18 cellular contexts compared by ENCODE assay signal in the genomic region with DNA sequence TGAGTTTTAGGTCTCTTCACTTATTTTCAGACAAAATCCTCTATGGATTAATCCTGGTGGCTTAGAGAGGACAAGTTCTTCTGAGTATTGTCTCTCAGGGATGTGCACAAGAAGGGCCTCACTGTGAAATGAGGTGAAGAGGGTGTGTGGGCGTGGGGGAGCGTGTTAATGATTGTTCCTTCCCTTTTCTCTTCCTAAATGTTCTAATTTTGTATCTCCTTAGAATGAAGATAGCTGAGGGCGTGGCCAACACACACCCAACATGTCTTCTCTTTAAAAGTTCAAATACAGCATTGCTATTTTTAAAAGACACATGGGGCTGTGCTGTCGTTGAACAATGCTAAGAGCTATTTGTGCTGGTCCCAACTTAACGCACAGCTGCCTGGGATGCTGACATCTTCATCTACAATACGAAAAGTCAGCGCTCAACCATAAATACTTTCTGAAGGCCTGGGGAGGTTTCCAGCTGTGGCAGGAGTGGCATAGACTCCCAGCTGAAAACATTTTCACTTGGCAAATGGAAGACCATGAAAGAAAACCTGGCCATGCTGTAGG.
"Had no signal": no experiment of that assay in that cellular context is flagged by ENCODE, and none has a peak within 500 bp of the region (broad histone marks: within the 10 kb centered on the region; RNA-seq: fewer than 3 reads in every experiment).

No MANE protein-coding gene starts in this region.

- H3K4me1 ChIP-seq: colonic mucosa, vagina had no signal

- H3K4me3 ChIP-seq: cardiac muscle cell, colonic mucosa, left lung, ovary, testis, vagina had no signal

- H3K4me3 Mint-ChIP-seq: activated CD8-positive, alpha-beta memory T cell treated with anti-CD3 and anti-CD28 coated beads, Interleukin-2, amount 10 ng/mL, durations not matched to agents 7 days and 5 days; activated naive CD8-positive, alpha-beta T cell treated with anti-CD3 and anti-CD28 coated beads for 36 hours; activated T-cell treated with anti-CD3 and anti-CD28 coated beads, Interleukin-2, amount 50 U/mL, for 4 hours; memory B cell; neural crest cell; stimulated activated naive CD8-positive, alpha-beta T cell treated with anti-CD3 and anti-CD28 coated beads, Interleukin-15, Interleukin-2, amounts not matched to agents 100 ng/mL and 50 ng/mL, for 24 hours had no signal

- H3K27me3 ChIP-seq: colonic mucosa, left lung, ovary, testis, vagina had no signal

- ATAC-seq: activated CD4-positive, CD25-positive, alpha-beta regulatory T cell treated with anti-CD3 and anti-CD28 coated beads, Interleukin-2, amount 50 U/mL, for 24 hours; activated CD8-positive, alpha-beta memory T cell treated with anti-CD3 and anti-CD28 coated beads, Interleukin-2, amount 10 ng/mL, durations not matched to agents 7 days and 5 days; activated T-cell treated with anti-CD3 and anti-CD28 coated beads, Interleukin-2, amount 50 U/mL, for 4 hours; left lung had no signal

- H3K9me3 ChIP-seq: colonic mucosa, ovary, testis, vagina had no signal

- H3K27ac Mint-ChIP-seq: activated CD8-positive, alpha-beta memory T cell treated with anti-CD3 and anti-CD28 coated beads, Interleukin-2, amount 10 ng/mL, durations not matched to agents 7 days and 5 days; activated naive CD8-positive, alpha-beta T cell treated with anti-CD3 and anti-CD28 coated beads for 36 hours; memory B cell; stimulated activated naive CD8-positive, alpha-beta T cell treated with anti-CD3 and anti-CD28 coated beads, Interleukin-15, Interleukin-2, amounts not matched to agents 100 ng/mL and 50 ng/mL, for 24 hours had no signal

- H3K36me3 Mint-ChIP-seq: activated CD8-positive, alpha-beta memory T cell treated with anti-CD3 and anti-CD28 coated beads, Interleukin-2, amount 10 ng/mL, durations not matched to agents 7 days and 5 days; memory B cell had no signal

- H3K36me3 ChIP-seq: cardiac muscle cell, colonic mucosa, left lung, ovary, vagina had no signal

- DNase-seq: activated CD8-positive, alpha-beta memory T cell treated with anti-CD3 and anti-CD28 coated beads, Interleukin-2, amount 10 ng/mL, durations not matched to agents 7 days and 5 days; activated gamma-delta T cell; activated naive CD8-positive, alpha-beta T cell treated with anti-CD3 and anti-CD28 coated beads for 36 hours; activated T-cell treated with anti-CD3 and anti-CD28 coated beads, Interleukin-2, amount 50 U/mL, for 4 hours; colonic mucosa; effector CD8-positive, alpha-beta T cell; left lung; ovary; stimulated activated CD4-positive, alpha-beta T cell treated with anti-CD3 and anti-CD28 coated beads, Interleukin-4, amount 100 ng/mL, for 1 hour; stimulated activated CD8-positive, alpha-beta memory T cell treated with anti-CD3 and anti-CD28 coated beads, Interleukin-4, amount 100 ng/mL, for 48 hours; T-helper 2 cell; testis had no signal

- H3K4me1 Mint-ChIP-seq: activated CD8-positive, alpha-beta memory T cell treated with anti-CD3 and anti-CD28 coated beads, Interleukin-2, amount 10 ng/mL, durations not matched to agents 7 days and 5 days; activated naive CD8-positive, alpha-beta T cell treated with anti-CD3 and anti-CD28 coated beads for 36 hours; memory B cell had no signal

- H3K27ac ChIP-seq: cardiac muscle cell, colonic mucosa, left lung, ovary, vagina had no signal
